ENCODE assay signal across 8 cellular contexts in the genomic region with DNA sequence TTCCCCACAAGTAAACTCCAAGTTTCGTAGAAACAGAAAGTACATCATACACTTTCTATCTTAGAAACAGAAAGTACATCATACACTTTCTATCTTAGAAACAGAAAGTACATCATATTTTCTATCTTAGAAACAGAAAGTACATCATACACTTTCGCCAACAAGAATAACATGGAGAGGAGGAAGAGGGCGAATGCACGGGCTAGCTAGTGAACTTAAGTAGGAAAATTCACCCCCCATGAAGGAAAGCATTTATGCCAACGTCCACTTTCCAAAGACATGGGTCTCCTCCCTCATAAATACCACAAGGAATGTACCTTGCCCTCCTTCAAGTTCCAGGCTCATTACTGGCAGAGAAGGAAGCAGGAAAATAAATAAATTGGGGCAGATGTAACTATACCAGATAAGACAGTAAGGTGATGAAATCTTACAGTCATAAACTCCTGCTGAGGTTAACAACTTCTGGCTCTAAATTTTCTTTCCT.
A peak's percentile ranks its signal among the peaks of the same experiment; 100 is the strongest.
DNase-seq lines count a peak whose midpoint lies in the region; ATAC-seq and TF ChIP-seq lines count a peak whose summit lies in the region.

No MANE protein-coding gene starts in this region.

- H3K9me3 ChIP-seq in Karpas-422 (ENCODE audit: low read length), result no peaks in the 10 kb centered on the region

- H3K4me2 ChIP-seq in Karpas-422 (ENCODE audit: low read depth, low read length, poor library complexity, severe bottlenecking), result no peak overlapping the region

- no peak overlapping the region for H2AFZ ChIP-seq in Karpas-422 (ENCODE audit: low read length)

- H3K79me2 ChIP-seq in Karpas-422 (ENCODE audit: low read length), result no peaks in the 10 kb centered on the region

- H3K27me3 ChIP-seq in Karpas-422 (ENCODE audit: low read length), result no peaks in the 10 kb centered on the region

- peak overlapping the region; percentile 31 for H3K4me3 ChIP-seq in GM12865 (ENCODE audit: low read depth, low read length)
- peak overlapping the region; percentile 27 for H3K4me3 ChIP-seq in fibroblast of pulmonary artery (replicated peaks; ENCODE audit: low read depth, low read length)
- no peak overlapping the region for H3K4me3 ChIP-seq in Karpas-422 (ENCODE audit: low read length)

- no peaks in the 10 kb centered on the region for H3K4me1 ChIP-seq in Karpas-422 (ENCODE audit: low read length)

- TF ChIP-seq CTCF in GM12865 (IDR thresholded peaks at IDR 0.05; ENCODE audit: insufficient read depth, low read depth, low read length, missing control alignments) (no peak), fibroblast of pulmonary artery (IDR thresholded peaks at IDR 0.05; ENCODE audit: low read length, missing control alignments) (no peak)

- H3K27ac ChIP-seq in Karpas-422 (ENCODE audit: low read length), result no peak overlapping the region

- no peaks in the 10 kb centered on the region for H3K9me2 ChIP-seq in Karpas-422 (replicated peaks; ENCODE audit: insufficient read depth, low read length)

- no peaks in the 10 kb centered on the region for H3K36me3 ChIP-seq in Karpas-422 (ENCODE audit: insufficient read depth, low read length)

- peak; percentile 96 for ATAC-seq in GM21423 (IDR thresholded peaks at IDR 0.05; ENCODE audit: unreplicated experiment)
- ATAC-seq in HG03571 (IDR thresholded peaks at IDR 0.05; ENCODE audit: unreplicated experiment), result peak; percentile 97

- no peaks in the 10 kb centered on the region for H4K20me1 ChIP-seq in Karpas-422 (ENCODE audit: insufficient read depth, low read depth, low read length)

- peak; percentile 18 for DNase-seq in GM12865 (ENCODE audit: low read depth)
- DNase-seq in fibroblast of pulmonary artery (ENCODE audit: low read depth), result peak; percentile 22
- DNase-seq in epidermal melanocyte (ENCODE audit: insufficient read length, low spot score), result no peak
- no peak for DNase-seq in Karpas-422
- DNase-seq in NCI-H1092 treated with DMSO at 0.1 percent for 48 hours (lab: John Stamatoyannopoulos, UW), result no peak
- DNase-seq in T-helper 9 cell, result no peak

- H3K9ac ChIP-seq in Karpas-422 (ENCODE audit: low read length), result no peak overlapping the region

Comparison
In these comparisons a context has a peak if more than half of its experiments do, and no peak if none do; other contexts are left out.
1. DNase-seq: peak in GM12865 (single experiment) and fibroblast of pulmonary artery (single experiment); none in epidermal melanocyte (single experiment), Karpas-422 (single experiment), NCI-H1092 treated with DMSO at 0.1 percent for 48 hours (single experiment) and T-helper 9 cell (single experiment).